Comparison of ENCODE assay signal across 11 cellular contexts in genomic region chr7:101171442-101171837, GRCh38. TPM values are rescaled to one million over a fixed set of nuclear protein-coding genes. Genes with fewer than 3 reads are reported as not detected.
DNase-seq lines count a peak whose midpoint lies in the region; ATAC-seq and TF ChIP-seq lines count a peak whose summit lies in the region.
"Had no signal": no experiment of that assay in that cellular context is flagged by ENCODE, and none has a peak within 500 bp of the region (broad histone marks: within the 10 kb centered on the region; RNA-seq: fewer than 3 reads in every experiment).

No MANE protein-coding gene starts in this region.

- H3K27me3 ChIP-seq in AG04450 (ENCODE audit: control insufficient read depth, insufficient read depth, low read length) (peaks cover 53% of the 10 kb centered on the region), iPS-15b (ENCODE audit: control insufficient read depth, insufficient read depth, low read length) (peaks cover 93% of the 10 kb centered on the region)

- no peaks in the 10 kb centered on the region for H3K36me3 ChIP-seq in iPS-15b (ENCODE audit: control insufficient read depth, insufficient read depth, low read length)

- no peak overlapping the region for H3K9ac ChIP-seq in iPS-15b (ENCODE audit: low read depth, low read length)

- no peak overlapping the region for H3K27ac ChIP-seq in AG04450 (ENCODE audit: low read depth, low read length)
- H3K27ac ChIP-seq: coronary artery had no signal

- ATAC-seq in HG02973 (IDR thresholded peaks at IDR 0.05; ENCODE audit: unreplicated experiment): no peak
- ATAC-seq: activated CD8-positive, alpha-beta T cell treated with anti-CD3 and anti-CD28 coated beads, Interleukin-2, amount 10 ng/mL, durations not matched to agents 7 days and 5 days had no signal

- H3K4me3 ChIP-seq in AG04450 (ENCODE audit: low read depth, low read length) (no peak overlapping the region), iPS-15b (ENCODE audit: low read depth, low read length) (peak overlapping the region; percentile 69)

- DNase-seq in AG04450 (ENCODE audit: low read depth, low spot score) (no peak), EH (ENCODE audit: low read depth) (peak; percentile 33), UCSD-AML1 (lab: John Stamatoyannopoulos, UW; ENCODE audit: unreplicated experiment) (peak; percentile 14), dedifferentiated amniotic fluid mesenchymal stem cell (ENCODE audit: extremely low spot score) (no peak), iPS-NIHi11 (ENCODE audit: low spot score) (no peak)
- DNase-seq in stimulated activated CD4-positive, alpha-beta T cell treated with anti-CD3 and anti-CD28 coated beads, Interleukin-4, amount 100 ng/mL, for 24 hours: no peak
- DNase-seq: activated CD8-positive, alpha-beta T cell treated with anti-CD3 and anti-CD28 coated beads, Interleukin-2, amount 10 ng/mL, durations not matched to agents 7 days and 5 days; immature natural killer cell had no signal

- TF ChIP-seq CTCF in AG04450 (IDR thresholded peaks at IDR 0.05; ENCODE audit: low read depth, low read length): peak; percentile 47

- H3K9me3 ChIP-seq in AG04450 (ENCODE audit: control insufficient read depth, insufficient read depth, low read length): peaks cover 2% of the 10 kb centered on the region; the same call in 1 of the 2 replicates
- H3K9me3 ChIP-seq in iPS-15b (ENCODE audit: control insufficient read depth, insufficient read depth, low read length): no peaks in the 10 kb centered on the region

- CTCF ChIA-PET in AG04450 (lab: Charles Lee): interaction anchor here (0.6 to 3.0 kb wide), 7 partner anchors 10 to 282 kb away, joined by 3 to 21 read pairs (median 5); partner anchors contain the start of genes PLOD3, UFSP1 and ZNHIT1

- POLR2A ChIA-PET in AG04450 (lab: Yijun Ruan, JAX): no interaction called here

- H3K4me1 ChIP-seq in iPS-15b (ENCODE audit: control insufficient read depth, insufficient read depth, low read length): peaks cover 33% of the 10 kb centered on the region

RNA-seq across cellular contexts. Expression of gene VGF, which starts 6.1 kb away (rescaled TPM):
- 0.16 and 0.38 TPM in 2 replicates for polyA plus RNA-seq in AG04450 (2011; rRNA removed)
- polyA minus RNA-seq in AG04450 (2011; rRNA and poly(A)+ RNA removed): 0.13 and 0.28 TPM in 2 replicates
- polyA plus RNA-seq: immature natural killer cell had no signal

RNA-seq across cellular contexts. Expression of gene NAT16, which starts 8.7 kb away (rescaled TPM):
- polyA plus RNA-seq in AG04450 (2011; rRNA removed): 0.02 and 0.05 TPM in 2 replicates
- polyA minus RNA-seq in AG04450 (2011; rRNA and poly(A)+ RNA removed): not detected in 2 replicates
- polyA plus RNA-seq: immature natural killer cell had no signal

RNA-seq across cellular contexts. Expression of gene AP1S1, which starts 17.2 kb away (rescaled TPM):
- 197 and 227 TPM in 2 replicates for polyA plus RNA-seq in AG04450 (2011; rRNA removed)
- polyA minus RNA-seq in AG04450 (2011; rRNA and poly(A)+ RNA removed): 93.2 and 93.4 TPM in 2 replicates

RNA-seq across cellular contexts. Expression of gene MOGAT3, which starts 29.4 kb away (rescaled TPM):
- not detected in 2 replicates for polyA plus RNA-seq in AG04450 (2011; rRNA removed)
- not detected in 2 replicates for polyA minus RNA-seq in AG04450 (2011; rRNA and poly(A)+ RNA removed)
- polyA plus RNA-seq: immature natural killer cell had no signal

RNA-seq across cellular contexts. Expression of gene SERPINE1, which starts 44.5 kb away (rescaled TPM):
- 356 and 417 TPM in 2 replicates for polyA plus RNA-seq in AG04450 (2011; rRNA removed)
- 363 and 484 TPM in 2 replicates for polyA minus RNA-seq in AG04450 (2011; rRNA and poly(A)+ RNA removed)

Comparison
In these comparisons a context has a peak if more than half of its experiments do, and no peak if none do; other contexts are left out.
1. DNase-seq: peak in EH (single experiment) and UCSD-AML1 (single experiment); none in AG04450 (single experiment), dedifferentiated amniotic fluid mesenchymal stem cell (single experiment), stimulated activated CD4-positive, alpha-beta T cell treated with anti-CD3 and anti-CD28 coated beads, Interleukin-4, amount 100 ng/mL, for 24 hours (single experiment) and iPS-NIHi11 (single experiment).